In the genomic region with DNA sequence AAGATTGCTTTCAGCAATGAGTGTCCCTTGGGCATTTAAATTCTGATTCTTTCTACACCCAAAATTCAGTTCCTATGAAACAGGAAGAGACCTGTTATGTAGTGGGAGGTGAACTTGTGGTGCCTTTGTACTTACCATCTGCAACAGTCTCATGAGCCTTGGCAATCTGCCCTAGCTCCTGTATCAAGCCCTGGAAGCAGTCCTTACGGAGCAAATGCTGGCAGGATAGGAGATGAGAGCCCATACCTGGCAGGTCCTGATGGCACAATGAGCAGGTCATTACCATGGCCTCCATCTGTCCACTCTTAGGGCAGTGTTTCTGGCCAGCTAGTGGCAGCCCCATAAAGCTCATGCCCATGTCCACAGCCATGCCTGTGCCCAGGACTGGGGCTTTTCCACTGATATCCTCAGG, we compare ENCODE assay signal across 9 cellular contexts. TPM values are rescaled to one million over a fixed set of nuclear protein-coding genes. Genes with fewer than 3 reads are reported as not detected.
DNase-seq lines count a peak whose midpoint lies in the region; ATAC-seq, FAIRE-seq and TF ChIP-seq lines count a peak whose summit lies in the region.
"Had no signal": no experiment of that assay in that cellular context is flagged by ENCODE, and none has a peak within 500 bp of the region (broad histone marks: within the 10 kb centered on the region; RNA-seq: fewer than 3 reads in every experiment).

No MANE protein-coding gene starts in this region.

- no peak overlapping the region for H3K27ac Mint-ChIP-seq in stimulated activated memory B cell treated with anti-CD40 and anti-IgM and Interleukin-4, amounts not matched to agents 10 μg/mL and 1 μg/mL and 100 μg/mL, for 72 hours
- no peak overlapping the region for H3K27ac Mint-ChIP-seq in progenitor cell of endocrine pancreas

- 0% methylated on average over 1 of the region's 1 CpG for WGBS in esophagus muscularis mucosa
- WGBS in pancreas, 2 donors, result 0 to 30% methylated on average over 1 of the region's 1 CpG

- no peak for TF ChIP-seq EP300 in esophagus muscularis mucosa (IDR thresholded peaks at IDR 0.05)

- intact Hi-C loops in esophagus muscularis mucosa (cut with DNase I) (loop anchor here (5.0 kb wide), 1 partner anchor 291 kb away; a partner anchor contains a TSS), pancreas (cut with DNase I) (no loop called here), posterior vena cava (cut with DNase I) (no loop called here)

- no peaks in the 10 kb centered on the region for H3K27me3 Mint-ChIP-seq in stimulated activated memory B cell treated with anti-CD40 and anti-IgM and Interleukin-4, amounts not matched to agents 10 μg/mL and 1 μg/mL and 100 μg/mL, for 72 hours
- H3K27me3 Mint-ChIP-seq in progenitor cell of endocrine pancreas, result no peaks in the 10 kb centered on the region

- peaks cover 34% of the 10 kb centered on the region for H3K36me3 Mint-ChIP-seq in stimulated activated memory B cell treated with anti-CD40 and anti-IgM and Interleukin-4, amounts not matched to agents 10 μg/mL and 1 μg/mL and 100 μg/mL, for 72 hours
- H3K36me3 Mint-ChIP-seq in progenitor cell of endocrine pancreas (ENCODE audit: insufficient read depth), result no peaks in the 10 kb centered on the region

- DNase-seq in DMS 273 treated with DMSO at 0.1 percent for 48 hours (lab: John Stamatoyannopoulos, UW) (peak; percentile 70), NCI-H446 treated with DMSO at 0.1 percent for 48 hours (lab: John Stamatoyannopoulos, UW) (peak; percentile 93), esophagus muscularis mucosa (ENCODE audit: extremely low spot score) (no peak), pancreas (peak in 4 of 6 donors; percentile 41 to 68 (median 52)), posterior vena cava (ENCODE audit: low spot score) (no peak), progenitor cell of endocrine pancreas (ENCODE audit: low spot score, unreplicated experiment) (no peak), GM19238 (ENCODE audit: insufficient read length, low spot score) (no peak)
- DNase-seq: activated effector memory CD4-positive, alpha-beta T cell treated with Interleukin-2 at 50 U/mL for 16 hours had no signal

- H3K36me3 ChIP-seq in esophagus muscularis mucosa (peaks cover 0 to 9% (median 0%) of the 10 kb centered on the region in 4 donors), pancreas (no peaks in the 10 kb centered on the region)

- no peak overlapping the region for H3K4me3 ChIP-seq in esophagus muscularis mucosa
- no peak overlapping the region for H3K4me3 ChIP-seq in pancreas

- H3K9me3 Mint-ChIP-seq in stimulated activated memory B cell treated with anti-CD40 and anti-IgM and Interleukin-4, amounts not matched to agents 10 μg/mL and 1 μg/mL and 100 μg/mL, for 72 hours, result no peaks in the 10 kb centered on the region
- no peaks in the 10 kb centered on the region for H3K9me3 Mint-ChIP-seq in progenitor cell of endocrine pancreas (ENCODE audit: low read depth)

- ATAC-seq in pancreas, result peak; percentile 83 to 92 (median 89)
- ATAC-seq in stimulated activated memory B cell treated with anti-CD40 and anti-IgM and Interleukin-4, amounts not matched to agents 10 μg/mL and 1 μg/mL and 100 μg/mL, for 72 hours, result no peak

- H3K4me1 Mint-ChIP-seq in stimulated activated memory B cell treated with anti-CD40 and anti-IgM and Interleukin-4, amounts not matched to agents 10 μg/mL and 1 μg/mL and 100 μg/mL, for 72 hours, result no peaks in the 10 kb centered on the region
- H3K4me1 Mint-ChIP-seq in progenitor cell of endocrine pancreas (ENCODE audit: low read depth), result no peaks in the 10 kb centered on the region

- no peak for FAIRE-seq in pancreas (lab: Jason Lieb, UNC)

- TF ChIP-seq CTCF in esophagus muscularis mucosa (IDR thresholded peaks at IDR 0.05) (no peak), pancreas (IDR thresholded peaks at IDR 0.05) (no peak), progenitor cell of endocrine pancreas (IDR thresholded peaks at IDR 0.05; ENCODE audit: unreplicated experiment) (no peak)

- TF ChIP-seq POLR2A in esophagus muscularis mucosa (IDR thresholded peaks at IDR 0.05; ENCODE audit: low read depth), result no peak

- no peak overlapping the region for H3K4me3 Mint-ChIP-seq in stimulated activated memory B cell treated with anti-CD40 and anti-IgM and Interleukin-4, amounts not matched to agents 10 μg/mL and 1 μg/mL and 100 μg/mL, for 72 hours
- no peak overlapping the region for H3K4me3 Mint-ChIP-seq in progenitor cell of endocrine pancreas (ENCODE audit: low read depth)

- H3K9me3 ChIP-seq in esophagus muscularis mucosa, result no peaks in the 10 kb centered on the region
- H3K9me3 ChIP-seq in pancreas, result no peaks in the 10 kb centered on the region

- H3K4me1 ChIP-seq in esophagus muscularis mucosa, result peaks cover 16 to 22% (median 21%) of the 10 kb centered on the region in 4 donors
- H3K4me1 ChIP-seq in pancreas, result peaks cover 0 to 4% (median 0%) of the 10 kb centered on the region in 3 donors

- H3K27me3 ChIP-seq in esophagus muscularis mucosa (no peaks in the 10 kb centered on the region), pancreas (no peaks in the 10 kb centered on the region)

- peak overlapping the region; percentile 75 to 85 (median 82) for H3K27ac ChIP-seq in esophagus muscularis mucosa (replicated peaks in 1 of 4)
- H3K27ac ChIP-seq in pancreas, result peak overlapping the region in 2 of 4 donors; percentile 37 to 48

RNA-seq across cellular contexts. Expression of a gene that starts 10.8 kb away (rescaled TPM):
- total RNA-seq in esophagus muscularis mucosa (1 to 10 TPM; 2.2 to 5.4 (median 3.1) TPM), pancreas (10 to 100 TPM in 1 of 6 donors, 1 to 10 TPM in 5; 4.1 to 13.1 (median 9.8) TPM), posterior vena cava (10 to 100 TPM in 1 of 2 donors, 1 to 10 TPM in 1; 5.9 to 13.4 TPM), progenitor cell of endocrine pancreas (9.2 and 9.4 TPM in 2 replicates)
- 10 to 100 TPM in 1 of 2 donors, 1 to 10 TPM in 1; 6.1 to 12.2 TPM for polyA plus RNA-seq in pancreas

RNA-seq across cellular contexts. Expression of a gene that starts 10.9 kb away (rescaled TPM):
- total RNA-seq in esophagus muscularis mucosa (1,000 to 10,000 TPM in 1 of 4 donors, 100 to 1,000 TPM in 3; 665 to 1,629 (median 791) TPM), pancreas (100 to 1,000 TPM; 321 to 659 (median 517) TPM), posterior vena cava (100 to 1,000 TPM; 610 to 698 TPM), progenitor cell of endocrine pancreas (731 and 748 TPM in 2 replicates)
- 1,000 to 10,000 TPM; 1,317 to 2,393 TPM for polyA plus RNA-seq in pancreas

Comparison
In these comparisons a context has a peak if more than half of its experiments do, and no peak if none do; other contexts are left out.
1. DNase-seq: peak in DMS 273 treated with DMSO at 0.1 percent for 48 hours (single experiment), NCI-H446 treated with DMSO at 0.1 percent for 48 hours (single experiment) and pancreas (4 of 6); none in esophagus muscularis mucosa (single experiment), posterior vena cava (single experiment), progenitor cell of endocrine pancreas (single experiment) and GM19238 (single experiment).